Comparison of ENCODE assay signal across 8 cellular contexts in genomic region chr7:129225206-129225930, GRCh38. TPM values are rescaled to one million over a fixed set of nuclear protein-coding genes. Genes with fewer than 3 reads are reported as not detected.
DNase-seq lines count a peak whose midpoint lies in the region; TF ChIP-seq lines count a peak whose summit lies in the region.

No MANE protein-coding gene starts in this region.

- DNase-seq in CD8-positive, alpha-beta memory T cell: peak in 3 of 5 donors; percentile 1 to 72 (median 52)
- DNase-seq in GM20000 (ENCODE audit: low spot score) (peak; percentile 48), HK-2 (ENCODE audit: unreplicated experiment) (peak; percentile 69), RWPE1 (ENCODE audit: low spot score) (peak; percentile 23), glomerular visceral epithelial cell (ENCODE audit: extremely low spot score) (peak; percentile 48), osteocyte (ENCODE audit: extremely low spot score, unreplicated experiment) (peak; percentile 86), tibial nerve (ENCODE audit: low spot score in 2 of 2) (peak; percentile 19 to 31)
- peak; percentile 67 for DNase-seq in activated naive CD4-positive, alpha-beta T cell treated with Interleukin-2 at 50 U/mL for 16 hours

- H3K27me3 ChIP-seq in CD8-positive, alpha-beta memory T cell (ENCODE audit: insufficient read depth, low read length, poor library complexity, severe bottlenecking): no peaks in the 10 kb centered on the region
- H3K27me3 ChIP-seq in tibial nerve: no peaks in the 10 kb centered on the region

- H3K4me3 Mint-ChIP-seq in CD8-positive, alpha-beta memory T cell: peak overlapping the region; percentile 92 to 97 (median 96)
- peak overlapping the region; percentile 93 for H3K4me3 Mint-ChIP-seq in osteocyte (ENCODE audit: unreplicated experiment)

- TF ChIP-seq POLR2A in tibial nerve (IDR thresholded peaks at IDR 0.05): no peak

- TF ChIP-seq CTCF in GM20000 (IDR thresholded peaks at IDR 0.05; ENCODE audit: extremely low read depth, missing control alignments) (no peak), RWPE1 (conservative IDR thresholded peaks at IDR 0.05; ENCODE audit: low read depth) (no peak), osteocyte (IDR thresholded peaks at IDR 0.05) (no peak), tibial nerve (IDR thresholded peaks at IDR 0.05) (no peak)

- POLR2A ChIA-PET in CD8-positive, alpha-beta memory T cell (lab: Charles Lee): interaction anchor here (0.6 to 1.2 kb wide), 3 partner anchors 35 to 209 kb away, joined by 3 to 7 read pairs (median 3); partner anchors contain the start of gene STRIP2
- POLR2A ChIA-PET in RWPE1 (lab: Yijun Ruan, JAX; ENCODE audit: low non-redundant PET): no interaction called here

- peaks cover 23 to 49% (median 35%) of the 10 kb centered on the region in 3 donors for H3K4me1 Mint-ChIP-seq in CD8-positive, alpha-beta memory T cell
- peaks cover 17% of the 10 kb centered on the region for H3K4me1 Mint-ChIP-seq in osteocyte (ENCODE audit: unreplicated experiment)

- no peak for TF ChIP-seq EP300 in tibial nerve (IDR thresholded peaks at IDR 0.05)

- H3K27me3 Mint-ChIP-seq in CD8-positive, alpha-beta memory T cell: no peaks in the 10 kb centered on the region
- H3K27me3 Mint-ChIP-seq in osteocyte (ENCODE audit: unreplicated experiment): no peaks in the 10 kb centered on the region

- H3K4me1 ChIP-seq in CD8-positive, alpha-beta memory T cell (ENCODE audit: insufficient read depth, low read length): peaks cover 17% of the 10 kb centered on the region
- peaks cover 0 to 39% (median 6%) of the 10 kb centered on the region in 4 donors for H3K4me1 ChIP-seq in tibial nerve

- WGBS in tibial nerve, 2 donors: 0% methylated on average over 22 to 28 of the region's 60 CpGs

- H3K9me3 ChIP-seq in CD8-positive, alpha-beta memory T cell (ENCODE audit: low read length): no peaks in the 10 kb centered on the region
- no peaks in the 10 kb centered on the region for H3K9me3 ChIP-seq in tibial nerve

- no peaks in the 10 kb centered on the region for H3K36me3 ChIP-seq in CD8-positive, alpha-beta memory T cell (ENCODE audit: insufficient read depth, low read length)
- no peaks in the 10 kb centered on the region for H3K36me3 ChIP-seq in tibial nerve

- H3K9me3 Mint-ChIP-seq in CD8-positive, alpha-beta memory T cell: no peaks in the 10 kb centered on the region
- H3K9me3 Mint-ChIP-seq in osteocyte (ENCODE audit: unreplicated experiment): no peaks in the 10 kb centered on the region

- peak overlapping the region; percentile 78 for H3K27ac ChIP-seq in CD8-positive, alpha-beta memory T cell (ENCODE audit: low read depth, low read length)
- H3K27ac ChIP-seq in RWPE1 (peak overlapping the region; percentile 96), tibial nerve (peak overlapping the region; percentile 83 to 99 (median 92))

- H3K36me3 Mint-ChIP-seq in CD8-positive, alpha-beta memory T cell: peaks cover 0 to 9% (median 0%) of the 10 kb centered on the region in 3 donors
- no peaks in the 10 kb centered on the region for H3K36me3 Mint-ChIP-seq in osteocyte (ENCODE audit: unreplicated experiment)

- H3K4me3 ChIP-seq in CD8-positive, alpha-beta memory T cell (ENCODE audit: low read length): peak overlapping the region; percentile 84
- H3K4me3 ChIP-seq in tibial nerve: peak overlapping the region; percentile 61 to 91 (median 69)

- CTCF ChIA-PET in CD8-positive, alpha-beta memory T cell (lab: Charles Lee): interaction anchor here (1.1 to 10.8 kb wide), 5 partner anchors 10 to 46 kb away, joined by 3 to 178 read pairs (median 3); no protein-coding TSS in a partner anchor
- CTCF ChIA-PET in RWPE1 (lab: Yijun Ruan, JAX): interaction anchor here (0.7 to 1.4 kb wide), 2 partner anchors 73 to 1446 kb away, joined by 3 to 4 read pairs; no protein-coding TSS in a partner anchor

- peak overlapping the region; percentile 13 to 90 (median 82) for H3K27ac Mint-ChIP-seq in CD8-positive, alpha-beta memory T cell
- H3K27ac Mint-ChIP-seq in osteocyte (ENCODE audit: unreplicated experiment): peak overlapping the region; percentile 78

RNA-seq across cellular contexts. Expression of gene AHCYL2, which starts 0.5 kb away (rescaled TPM):
- 1 to 10 TPM; 8.2 to 8.4 TPM for total RNA-seq in CD8-positive, alpha-beta memory T cell
- polyA plus RNA-seq in CD8-positive, alpha-beta memory T cell: 8.1 TPM
- total RNA-seq in osteocyte (19.0 and 19.9 TPM in 2 replicates), tibial nerve (10 to 100 TPM; 21.6 to 42.9 (median 30.9) TPM)

RNA-seq across cellular contexts. Expression of gene SMO, which starts 36.9 kb away (rescaled TPM):
- under 1 TPM; 0.22 to 0.33 TPM for total RNA-seq in CD8-positive, alpha-beta memory T cell
- not detected for polyA plus RNA-seq in CD8-positive, alpha-beta memory T cell
- total RNA-seq in osteocyte (40.2 and 41.6 TPM in 2 replicates), tibial nerve (10 to 100 TPM; 26.4 to 65.7 (median 51.5) TPM)

Comparison
In these comparisons a context has a peak if more than half of its experiments do, and no peak if none do; other contexts are left out.
1. Peak in every context shown above with its lines: DNase-seq, H3K4me3 ChIP-seq and H3K27ac ChIP-seq.
2. DNase-seq: peak in every context shown above with its lines; median percentile 86 in osteocyte; 69 in HK-2; 67 in activated naive CD4-positive, alpha-beta T cell treated with Interleukin-2 at 50 U/mL for 16 hours; 52 in CD8-positive, alpha-beta memory T cell; 48 in GM20000; 48 in glomerular visceral epithelial cell; 25 in tibial nerve; 23 in RWPE1.
3. RNA of gene SMO, which starts 36.9 kb away (total RNA-seq): 26.4 to 65.7 TPM in tibial nerve and 40.2 to 41.6 TPM in osteocyte; 0.22 to 0.33 TPM in CD8-positive, alpha-beta memory T cell; every median in the first group is over 10 times any median in the second.